In genomic region chr6:137389150-137389664, GRCh38 we compare ENCODE assay signal across 8 cellular contexts.
A peak's percentile ranks its signal among the peaks of the same experiment; 100 is the strongest.
DNase-seq lines count a peak whose midpoint lies in the region; ATAC-seq and TF ChIP-seq lines count a peak whose summit lies in the region.

No MANE protein-coding gene starts in this region.

- peak overlapping the region; percentile 10 for H3K27ac Mint-ChIP-seq in activated naive CD4-positive, alpha-beta T cell treated with anti-CD3 and anti-CD28 coated beads for 36 hours
- H3K27ac Mint-ChIP-seq in type B pancreatic cell = no peak overlapping the region

- H3K9ac ChIP-seq in SK-N-MC (ENCODE audit: insufficient read length) = no peak overlapping the region

- peak; percentile 57 for ATAC-seq in HG02678 (IDR thresholded peaks at IDR 0.05; ENCODE audit: unreplicated experiment)

- H3K27me3 Mint-ChIP-seq in activated naive CD4-positive, alpha-beta T cell treated with anti-CD3 and anti-CD28 coated beads for 36 hours (ENCODE audit: low read depth) = no peaks in the 10 kb centered on the region
- peaks cover 7% of the 10 kb centered on the region for H3K27me3 Mint-ChIP-seq in type B pancreatic cell

- no peak overlapping the region for H3K27ac ChIP-seq in SK-N-MC

- intact Hi-C loops in activated naive CD4-positive, alpha-beta T cell treated with anti-CD3 and anti-CD28 coated beads for 36 hours (cut with micrococcal nuclease) = loop anchor here (1.0 kb wide), 6 partner anchors 11 to 233 kb away; no protein-coding TSS in a partner anchor

- H3K9me3 Mint-ChIP-seq in activated naive CD4-positive, alpha-beta T cell treated with anti-CD3 and anti-CD28 coated beads for 36 hours = no peaks in the 10 kb centered on the region
- H3K9me3 Mint-ChIP-seq in type B pancreatic cell = peaks cover 9% of the 10 kb centered on the region

- in situ Hi-C loops in Caki2 (cut with HindIII; ENCODE audit: low pct_unique_long_range_greater_than_20kb, low sequenced_read_pairs) = no loop called here

- no peak overlapping the region for H3K4me3 Mint-ChIP-seq in activated naive CD4-positive, alpha-beta T cell treated with anti-CD3 and anti-CD28 coated beads for 36 hours
- no peak overlapping the region for H3K4me3 Mint-ChIP-seq in type B pancreatic cell

- H3K4me1 Mint-ChIP-seq in activated naive CD4-positive, alpha-beta T cell treated with anti-CD3 and anti-CD28 coated beads for 36 hours (ENCODE audit: low read depth) = peaks cover 36% of the 10 kb centered on the region
- H3K4me1 Mint-ChIP-seq in type B pancreatic cell (ENCODE audit: unreplicated experiment) = no peaks in the 10 kb centered on the region

- no peaks in the 10 kb centered on the region for H3K36me3 ChIP-seq in SK-N-MC (ENCODE audit: insufficient read depth, low read length)

- no peak overlapping the region for H3K4me3 ChIP-seq in SK-N-MC

- DNase-seq in Caki2 (ENCODE audit: low read depth) (peak; percentile 15), SK-N-MC (ENCODE audit: low read depth, low spot score) (peak; percentile 35), NCI-H1092 treated with DMSO at 0.1 percent for 48 hours (lab: John Stamatoyannopoulos, UW) (no peak), type B pancreatic cell (ENCODE audit: extremely low spot score, unreplicated experiment) (no peak), NCI-H2029 (lab: John Stamatoyannopoulos, UW) (no peak)
- peak; percentile 93 for DNase-seq in activated naive CD4-positive, alpha-beta T cell treated with anti-CD3 and anti-CD28 coated beads for 36 hours
- DNase-seq in stimulated activated CD4-positive, alpha-beta T cell treated with anti-CD3 and anti-CD28 coated beads, Interleukin-15, amount 100 ng/mL, for 1 hour (ENCODE audit: low read depth in 1 of 2, low spot score in 1 of 2) = peak; percentile 24 to 26

- H3K36me3 Mint-ChIP-seq in activated naive CD4-positive, alpha-beta T cell treated with anti-CD3 and anti-CD28 coated beads for 36 hours (ENCODE audit: low read depth) = no peaks in the 10 kb centered on the region
- H3K36me3 Mint-ChIP-seq in type B pancreatic cell = no peaks in the 10 kb centered on the region

- H3K9me3 ChIP-seq in SK-N-MC (ENCODE audit: low read depth, low read length) = no peaks in the 10 kb centered on the region

- CTCF ChIA-PET in activated naive CD4-positive, alpha-beta T cell treated with anti-CD3 and anti-CD28 coated beads for 36 hours (lab: Charles Lee) = no interaction called here

- no peak for TF ChIP-seq CTCF in type B pancreatic cell (conservative IDR thresholded peaks at IDR 0.05)

Comparison
In these comparisons a context has a peak if more than half of its experiments do, and no peak if none do; other contexts are left out.
1. DNase-seq: peak in Caki2 (single experiment), SK-N-MC (single experiment), activated naive CD4-positive, alpha-beta T cell treated with anti-CD3 and anti-CD28 coated beads for 36 hours (single experiment) and stimulated activated CD4-positive, alpha-beta T cell treated with anti-CD3 and anti-CD28 coated beads, Interleukin-15, amount 100 ng/mL, for 1 hour (2 of 2); none in NCI-H1092 treated with DMSO at 0.1 percent for 48 hours (single experiment), type B pancreatic cell (single experiment) and NCI-H2029 (single experiment).